ENCODE assay signal across 9 cellular contexts in the genomic region with DNA sequence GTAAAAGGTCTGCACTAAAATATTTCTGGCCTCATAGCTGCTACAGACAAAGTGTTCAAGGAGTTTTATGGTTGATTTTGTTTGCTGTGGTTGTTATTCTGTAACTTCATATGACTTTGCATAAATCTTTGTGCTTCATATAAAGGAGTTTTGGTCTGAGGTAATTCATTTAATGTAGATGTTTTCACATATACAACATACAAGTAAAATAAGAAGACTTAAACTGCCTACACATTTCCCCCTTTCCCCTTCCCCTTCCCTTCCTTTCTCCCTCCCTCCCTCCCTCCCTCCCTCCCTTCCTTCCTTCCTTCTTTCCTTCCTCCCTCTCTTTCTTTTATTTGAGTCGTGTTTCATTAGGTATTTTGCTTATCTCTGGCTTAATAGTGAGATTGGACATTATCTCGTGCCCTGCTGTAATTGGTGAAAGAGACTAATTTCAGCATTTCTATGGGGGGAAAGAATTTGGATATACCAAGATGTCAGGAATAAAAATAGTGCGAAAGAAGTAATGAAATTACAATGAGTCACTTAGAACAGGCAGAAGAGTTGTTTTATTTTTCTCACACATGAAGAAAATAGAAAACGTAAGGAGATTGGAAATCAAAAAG.
"Had no signal": no experiment of that assay in that cellular context is flagged by ENCODE, and none has a peak within 500 bp of the region (broad histone marks: within the 10 kb centered on the region; RNA-seq: fewer than 3 reads in every experiment).

No MANE protein-coding gene starts in this region.

- H3K27ac ChIP-seq: GM23248, HL-60, KMS-11 had no signal

- H3K9me3 ChIP-seq: HAP-1 had no signal

- ATAC-seq: HCT116 had no signal

- H3K9ac ChIP-seq: GM23248, KMS-11 had no signal

- H3K4me3 ChIP-seq: GM23248, HAP-1 had no signal

- H3K4me1 ChIP-seq: HAP-1 had no signal

- H3K36me3 ChIP-seq: HAP-1 had no signal

- H3K4me3 Mint-ChIP-seq: HFFc6 had no signal

- H3K27ac Mint-ChIP-seq: HFFc6 had no signal

- H2AFZ ChIP-seq: GM23248 had no signal

- H3K4me2 ChIP-seq: KMS-11 had no signal

- DNase-seq: GM23248, H7, HFFc6, IMR-90, KBM-7 had no signal
